In the genomic region with DNA sequence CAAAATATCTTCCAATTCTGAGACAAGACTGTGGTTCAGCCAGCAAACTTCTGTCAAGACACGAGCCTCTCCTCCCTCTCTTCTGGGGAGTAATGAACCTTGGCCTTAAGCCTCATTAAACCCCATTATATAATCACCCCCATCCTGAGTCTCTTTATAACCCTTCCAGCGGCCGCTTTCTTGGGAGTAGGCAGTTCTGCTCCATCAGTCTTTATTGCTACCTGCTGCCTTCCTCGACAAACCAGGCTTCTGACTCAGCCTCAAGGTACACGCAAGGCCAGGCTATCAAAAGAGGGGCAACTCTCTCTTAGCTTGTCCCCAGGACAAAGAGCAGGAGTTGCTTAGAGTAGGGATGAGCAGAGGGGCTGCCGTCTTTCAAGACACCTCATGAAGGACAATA, we compare ENCODE assay signal across 28 cellular contexts.
"Had no signal": no experiment of that assay in that cellular context is flagged by ENCODE, and none has a peak within 500 bp of the region (broad histone marks: within the 10 kb centered on the region; RNA-seq: fewer than 3 reads in every experiment).

No MANE protein-coding gene starts in this region.

- H3K4me3 Mint-ChIP-seq: activated naive CD4-positive, alpha-beta T cell treated with anti-CD3 and anti-CD28 coated beads for 36 hours; activated naive CD8-positive, alpha-beta T cell treated with anti-CD3 and anti-CD28 coated beads for 36 hours; brain; effector memory CD8-positive, alpha-beta T cell; immature natural killer cell; nephron; stimulated activated naive B cell treated with anti-CD40 and anti-IgM and Interleukin-4, amounts not matched to agents 10 μg/mL and 1 μg/mL and 100 μg/mL, for 72 hours had no signal

- H3K27ac Mint-ChIP-seq: activated naive CD4-positive, alpha-beta T cell treated with anti-CD3 and anti-CD28 coated beads for 36 hours; activated naive CD8-positive, alpha-beta T cell treated with anti-CD3 and anti-CD28 coated beads for 36 hours; brain; effector memory CD8-positive, alpha-beta T cell; immature natural killer cell; nephron; stimulated activated naive B cell treated with anti-CD40 and anti-IgM and Interleukin-4, amounts not matched to agents 10 μg/mL and 1 μg/mL and 100 μg/mL, for 72 hours had no signal

- FAIRE-seq: kidney, pancreas had no signal

- H3K4me1 Mint-ChIP-seq: activated naive CD8-positive, alpha-beta T cell treated with anti-CD3 and anti-CD28 coated beads for 36 hours; brain; immature natural killer cell; nephron; stimulated activated naive B cell treated with anti-CD40 and anti-IgM and Interleukin-4, amounts not matched to agents 10 μg/mL and 1 μg/mL and 100 μg/mL, for 72 hours had no signal

- DNase-seq: activated CD4-positive, alpha-beta T cell treated with anti-CD3 and anti-CD28 coated beads for 4 hours; activated CD4-positive, alpha-beta T cell treated with anti-CD3 and anti-CD28 coated beads, Interleukin-2, amount 50 U/mL, for 4 hours; activated CD8-positive, alpha-beta memory T cell treated with anti-CD3 and anti-CD28 coated beads for 24 hours; activated effector memory CD4-positive, alpha-beta T cell treated with anti-CD3 and anti-CD28 coated beads, Interleukin-2, amount 50 U/mL, for 16 hours; activated naive CD4-positive, alpha-beta T cell treated with anti-CD3 and anti-CD28 coated beads for 36 hours; activated naive CD8-positive, alpha-beta T cell treated with anti-CD3 and anti-CD28 coated beads for 36 hours; dorsolateral prefrontal cortex; effector memory CD8-positive, alpha-beta T cell; heart left ventricle; hypothalamus; immature natural killer cell; kidney; left ventricle myocardium inferior; pancreas; psoas muscle; stimulated activated CD4-positive, alpha-beta T cell treated with anti-CD3 and anti-CD28 coated beads, Interleukin-15, amount 100 ng/mL, for 24 hours; stimulated activated CD4-positive, alpha-beta T cell treated with anti-CD3 and anti-CD28 coated beads, Interleukin-2, amount 100 ng/mL, for 24 hours; stimulated activated naive B cell treated with anti-CD40 and anti-IgM and Interleukin-4, amounts not matched to agents 10 μg/mL and 1 μg/mL and 100 μg/mL, for 72 hours; stomach; T-helper 2 cell; thyroid gland; upper lobe of left lung had no signal

- H3K27me3 ChIP-seq: ascending aorta, neutrophil, pancreas, right atrium auricular region, thyroid gland, upper lobe of left lung had no signal

- H3K36me3 ChIP-seq: ascending aorta, heart left ventricle, left ventricle myocardium inferior, neutrophil, pancreas, right atrium auricular region, stomach, thyroid gland, upper lobe of left lung had no signal

- H3K9me3 Mint-ChIP-seq: activated naive CD4-positive, alpha-beta T cell treated with anti-CD3 and anti-CD28 coated beads for 36 hours; activated naive CD8-positive, alpha-beta T cell treated with anti-CD3 and anti-CD28 coated beads for 36 hours; brain; effector memory CD8-positive, alpha-beta T cell; nephron had no signal

- H3K27ac ChIP-seq: ascending aorta, coronary artery, dorsolateral prefrontal cortex, heart left ventricle, left ventricle myocardium inferior, neutrophil, pancreas, psoas muscle, right atrium auricular region, stomach, thyroid gland, upper lobe of left lung had no signal

- H3K36me3 Mint-ChIP-seq: activated naive CD8-positive, alpha-beta T cell treated with anti-CD3 and anti-CD28 coated beads for 36 hours; brain; immature natural killer cell; stimulated activated naive B cell treated with anti-CD40 and anti-IgM and Interleukin-4, amounts not matched to agents 10 μg/mL and 1 μg/mL and 100 μg/mL, for 72 hours had no signal

- H3K4me3 ChIP-seq: ascending aorta, coronary artery, dorsolateral prefrontal cortex, heart left ventricle, left ventricle myocardium inferior, pancreas, psoas muscle, right atrium auricular region, stomach, thyroid gland, upper lobe of left lung had no signal

- H3K4me1 ChIP-seq: ascending aorta, heart left ventricle, left ventricle myocardium inferior, pancreas, psoas muscle, right atrium auricular region, stomach, thyroid gland, upper lobe of left lung had no signal

- H3K27me3 Mint-ChIP-seq: effector memory CD8-positive, alpha-beta T cell; stimulated activated naive B cell treated with anti-CD40 and anti-IgM and Interleukin-4, amounts not matched to agents 10 μg/mL and 1 μg/mL and 100 μg/mL, for 72 hours had no signal

- H3K9me3 ChIP-seq: ascending aorta, heart left ventricle, left ventricle myocardium inferior, neutrophil, pancreas, psoas muscle, right atrium auricular region, stomach, thyroid gland, upper lobe of left lung had no signal
